8 cellular contexts compared by ENCODE assay signal in genomic region chr1:230713915-230714764, GRCh38. TPM values are rescaled to one million over a fixed set of nuclear protein-coding genes. Genes with fewer than 3 reads are reported as not detected.
A peak's percentile ranks its signal among the peaks of the same experiment; 100 is the strongest.
DNase-seq lines count a peak whose midpoint lies in the region; ATAC-seq and TF ChIP-seq lines count a peak whose summit lies in the region.

AGT (minus strand) TSS chr1:230714122; CDS start chr1:230710823, 3,299 bp downstream.

- H3K4me3 Mint-ChIP-seq in endodermal cell = no peak within 1 kb of the TSS

- ATAC-seq in sciatic nerve = peak; percentile 92

- H3K9me3 Mint-ChIP-seq in endodermal cell = peaks cover 6% of the 10 kb centered on the region

- DNase-seq in GM04503 (ENCODE audit: low read depth) = peak; percentile 64
- DNase-seq in SKM-1 treated with dmso at 0.1 percent for 144 hours (lab: John Stamatoyannopoulos, UW; ENCODE audit: unreplicated experiment) = peak; percentile 93
- DNase-seq in cardiac septum (ENCODE audit: low spot score) = peak; percentile 90
- DNase-seq in sciatic nerve (ENCODE audit: low spot score) = peak; percentile 82
- DNase-seq in NCI-H146 (lab: John Stamatoyannopoulos, UW) = no peak
- DNase-seq in endodermal cell = no peak
- DNase-seq in NCI-H510A (lab: John Stamatoyannopoulos, UW) = no peak
- DNase-seq in stimulated activated CD4-positive, alpha-beta T cell treated with anti-CD3 and anti-CD28 coated beads, Interleukin-2, amount 100 ng/mL, for 24 hours = no peak

- no peaks in the 10 kb centered on the region for H3K27me3 ChIP-seq in endodermal cell (ENCODE audit: control insufficient read depth, insufficient read depth, low read length, poor library complexity, severe bottlenecking)

- no peak within 1 kb of the TSS for H3K27ac ChIP-seq in endodermal cell (ENCODE audit: low read depth, low read length)

- no peaks in the 10 kb centered on the region for H3K9me3 ChIP-seq in endodermal cell (ENCODE audit: control insufficient read depth, low read length)

- whole genome bisulfite sequencing in endodermal cell (ENCODE audit: insufficient coverage in 1 of 2, insufficient read length in 1 of 2), 2 experiments = 77 to 79% methylated on average over 15 to 24 of the region's 24 CpGs

- no peaks in the 10 kb centered on the region for H3K36me3 Mint-ChIP-seq in endodermal cell (ENCODE audit: low read depth)

- no peak within 1 kb of the TSS for H3K9ac ChIP-seq in endodermal cell (ENCODE audit: extremely low read depth, low read length, poor library complexity, severe bottlenecking)

- no peaks in the 10 kb centered on the region for H3K4me1 ChIP-seq in endodermal cell (ENCODE audit: control insufficient read depth, insufficient read depth, low read length)

- intact Hi-C loops in cardiac septum (cut with DNase I) = loop anchor here (5.0 kb wide), 2 partner anchors 38 to 58 kb away; no protein-coding TSS in a partner anchor
- intact Hi-C loops in sciatic nerve (cut with DNase I) = no loop called here

- no peaks in the 10 kb centered on the region for H3K36me3 ChIP-seq in endodermal cell (ENCODE audit: control insufficient read depth, insufficient read depth, low read length)

- TF ChIP-seq CTCF in endodermal cell (conservative IDR thresholded peaks at IDR 0.05) = no peak

- H3K27me3 Mint-ChIP-seq in endodermal cell (ENCODE audit: insufficient read depth) = no peaks in the 10 kb centered on the region

- H3K4me1 Mint-ChIP-seq in endodermal cell = no peaks in the 10 kb centered on the region

- H3K27ac Mint-ChIP-seq in endodermal cell = no peak within 1 kb of the TSS

- H3K4me3 ChIP-seq in endodermal cell (ENCODE audit: low read length) = no peak within 1 kb of the TSS

RNA-seq across cellular contexts. Expression of gene AGT, which starts in this region (rescaled TPM):
- total RNA-seq in cardiac septum (71.0 TPM), sciatic nerve (13.0 TPM), endodermal cell (not detected)
- 0.82 TPM for polyA plus RNA-seq in endodermal cell (2013, experiment 1 of 2)
- polyA plus RNA-seq in endodermal cell (2013, experiment 2 of 2) = 0.21 TPM

Comparison
In these comparisons a context has a peak if more than half of its experiments do, and no peak if none do; other contexts are left out.
1. RNA of gene AGT (total RNA-seq): 71.0 TPM in cardiac septum (single experiment) and 13.0 TPM in sciatic nerve (single experiment); not detected in endodermal cell; every median in the first group is over 10 times any median in the second.
2. DNase-seq: peak in GM04503 (single experiment), SKM-1 treated with dmso at 0.1 percent for 144 hours (single experiment), cardiac septum (single experiment) and sciatic nerve (single experiment); none in NCI-H146 (single experiment), endodermal cell (single experiment), NCI-H510A (single experiment) and stimulated activated CD4-positive, alpha-beta T cell treated with anti-CD3 and anti-CD28 coated beads, Interleukin-2, amount 100 ng/mL, for 24 hours (0 of 2).